11 cellular contexts compared by ENCODE assay signal in genomic region chr1:154453577-154454352, GRCh38. TPM values are rescaled to one million over a fixed set of nuclear protein-coding genes. Genes with fewer than 3 reads are reported as not detected.
A peak's percentile ranks its signal among the peaks of the same experiment; 100 is the strongest.
DNase-seq lines count a peak whose midpoint lies in the region; ATAC-seq and TF ChIP-seq lines count a peak whose summit lies in the region.
"Had no signal": no experiment of that assay in that cellular context is flagged by ENCODE, and none has a peak within 500 bp of the region (broad histone marks: within the 10 kb centered on the region; RNA-seq: fewer than 3 reads in every experiment).

No MANE protein-coding gene starts in this region.

- TF ChIP-seq EP300 in gastroesophageal sphincter (IDR thresholded peaks at IDR 0.05) (no peak), upper lobe of left lung (IDR thresholded peaks at IDR 0.05) (no peak)

- H3K36me3 ChIP-seq in gastroesophageal sphincter (peaks cover 0 to 100% of the 10 kb centered on the region in 2 donors), upper lobe of left lung (peaks cover 6 to 45% (median 39%) of the 10 kb centered on the region in 4 donors), testis (ENCODE audit: low read depth, missing control alignments) (no peaks in the 10 kb centered on the region), Peyer's patch (peaks cover 0 to 82% (median 0%) of the 10 kb centered on the region in 3 donors)

- no peak overlapping the region for H3K27ac Mint-ChIP-seq in activated CD8-positive, alpha-beta T cell treated with anti-CD3 and anti-CD28 coated beads, Interleukin-2, amount 10 ng/mL, durations not matched to agents 7 days and 5 days
- H3K27ac Mint-ChIP-seq in activated CD8-positive, alpha-beta T cell treated with anti-CD3 and anti-CD28 coated beads for 36 hours, result no peak overlapping the region
- peak overlapping the region; percentile 92 for H3K27ac Mint-ChIP-seq in T-helper 17 cell

- H3K4me3 ChIP-seq in gastroesophageal sphincter (no peak overlapping the region), upper lobe of left lung (no peak overlapping the region), testis (no peak overlapping the region), Peyer's patch (no peak overlapping the region)

- H3K27ac ChIP-seq in gastroesophageal sphincter (peak overlapping the region in 3 of 4 donors; percentile 55 to 63 (median 57)), upper lobe of left lung (peak overlapping the region; percentile 3 to 74 (median 48)), testis (no peak overlapping the region), Peyer's patch (peak overlapping the region in 1 of 4 donors; percentile 30)
- H3K27ac ChIP-seq: parathyroid adenoma had no signal

- POLR2A ChIA-PET in activated CD8-positive, alpha-beta T cell treated with anti-CD3 and anti-CD28 coated beads, Interleukin-2, amount 10 ng/mL, durations not matched to agents 7 days and 5 days (lab: Charles Lee), result interaction anchor here (0.6 kb wide), 1 partner anchor 44 kb away, joined by 3 read pairs; no protein-coding TSS in a partner anchor
- POLR2A ChIA-PET in activated CD8-positive, alpha-beta T cell treated with anti-CD3 and anti-CD28 coated beads for 36 hours (lab: Charles Lee), result interaction anchor here (0.9 to 1.7 kb wide), 3 partner anchors 9 to 48 kb away, joined by 3 read pairs; no protein-coding TSS in a partner anchor

- no peaks in the 10 kb centered on the region for H3K9me3 Mint-ChIP-seq in activated CD8-positive, alpha-beta T cell treated with anti-CD3 and anti-CD28 coated beads, Interleukin-2, amount 10 ng/mL, durations not matched to agents 7 days and 5 days (ENCODE audit: insufficient read depth)
- H3K9me3 Mint-ChIP-seq in activated CD8-positive, alpha-beta T cell treated with anti-CD3 and anti-CD28 coated beads for 36 hours, result no peaks in the 10 kb centered on the region

- no peak for DNase-seq in activated CD8-positive, alpha-beta T cell treated with anti-CD3 and anti-CD28 coated beads, Interleukin-2, amount 10 ng/mL, durations not matched to agents 7 days and 5 days
- no peak for DNase-seq in activated CD8-positive, alpha-beta T cell treated with anti-CD3 and anti-CD28 coated beads for 36 hours
- DNase-seq in T-helper 17 cell, result no peak
- peak in 1 of 2 donors; percentile 61 for DNase-seq in upper lobe of left lung
- no peak for DNase-seq in testis
- DNase-seq in Peyer's patch, result no peak
- DNase-seq: activated CD8-positive, alpha-beta memory T cell treated with anti-CD3 and anti-CD28 coated beads, Interleukin-2, amount 50 U/mL, for 48 hours; OCI-M1 had no signal

- no peaks in the 10 kb centered on the region for H3K9me3 ChIP-seq in T-helper 17 cell (ENCODE audit: control insufficient read depth, low read length, poor library complexity, severe bottlenecking)
- no peaks in the 10 kb centered on the region for H3K9me3 ChIP-seq in gastroesophageal sphincter
- H3K9me3 ChIP-seq in upper lobe of left lung, result no peaks in the 10 kb centered on the region
- H3K9me3 ChIP-seq in testis, result no peaks in the 10 kb centered on the region
- H3K9me3 ChIP-seq in Peyer's patch, result no peaks in the 10 kb centered on the region

- intact Hi-C loops in activated CD8-positive, alpha-beta T cell treated with anti-CD3 and anti-CD28 coated beads for 36 hours (cut with micrococcal nuclease), result no loop called here
- intact Hi-C loops in testis (cut with DNase I; ENCODE audit: low total_unique reads), result no loop called here

- peaks cover 0 to 24% (median 11%) of the 10 kb centered on the region in 3 donors for H3K4me1 ChIP-seq in gastroesophageal sphincter
- peaks cover 9 to 24% (median 17%) of the 10 kb centered on the region in 4 donors for H3K4me1 ChIP-seq in upper lobe of left lung
- H3K4me1 ChIP-seq in testis, result no peaks in the 10 kb centered on the region
- H3K4me1 ChIP-seq in Peyer's patch, result no peaks in the 10 kb centered on the region
- H3K4me1 ChIP-seq: parathyroid adenoma had no signal

- H3K27me3 Mint-ChIP-seq in activated CD8-positive, alpha-beta T cell treated with anti-CD3 and anti-CD28 coated beads, Interleukin-2, amount 10 ng/mL, durations not matched to agents 7 days and 5 days (ENCODE audit: low read depth), result peaks cover 29% of the 10 kb centered on the region
- H3K27me3 Mint-ChIP-seq in activated CD8-positive, alpha-beta T cell treated with anti-CD3 and anti-CD28 coated beads for 36 hours, result peaks cover 3% of the 10 kb centered on the region
- H3K27me3 Mint-ChIP-seq in T-helper 17 cell, result no peaks in the 10 kb centered on the region

- TF ChIP-seq POLR2A in gastroesophageal sphincter (IDR thresholded peaks at IDR 0.05), result no peak
- no peak for TF ChIP-seq POLR2A in upper lobe of left lung (IDR thresholded peaks at IDR 0.05)
- no peak for TF ChIP-seq POLR2A in testis (IDR thresholded peaks at IDR 0.05)
- no peak for TF ChIP-seq POLR2A in Peyer's patch (IDR thresholded peaks at IDR 0.05)

- peaks cover 16% of the 10 kb centered on the region for H3K4me1 Mint-ChIP-seq in activated CD8-positive, alpha-beta T cell treated with anti-CD3 and anti-CD28 coated beads, Interleukin-2, amount 10 ng/mL, durations not matched to agents 7 days and 5 days (ENCODE audit: low read depth)
- peaks cover 18% of the 10 kb centered on the region for H3K4me1 Mint-ChIP-seq in activated CD8-positive, alpha-beta T cell treated with anti-CD3 and anti-CD28 coated beads for 36 hours (ENCODE audit: low read depth)
- peaks cover 20% of the 10 kb centered on the region for H3K4me1 Mint-ChIP-seq in T-helper 17 cell

- no peaks in the 10 kb centered on the region for H3K36me3 Mint-ChIP-seq in activated CD8-positive, alpha-beta T cell treated with anti-CD3 and anti-CD28 coated beads, Interleukin-2, amount 10 ng/mL, durations not matched to agents 7 days and 5 days (ENCODE audit: low read depth)
- H3K36me3 Mint-ChIP-seq in activated CD8-positive, alpha-beta T cell treated with anti-CD3 and anti-CD28 coated beads for 36 hours (ENCODE audit: low read depth), result peaks cover 36% of the 10 kb centered on the region
- H3K36me3 Mint-ChIP-seq in T-helper 17 cell (ENCODE audit: low read depth), result peaks cover 22% of the 10 kb centered on the region

- H3K27me3 ChIP-seq in gastroesophageal sphincter, result no peaks in the 10 kb centered on the region
- no peaks in the 10 kb centered on the region for H3K27me3 ChIP-seq in upper lobe of left lung
- H3K27me3 ChIP-seq in testis, result no peaks in the 10 kb centered on the region
- H3K27me3 ChIP-seq in Peyer's patch, result no peaks in the 10 kb centered on the region

- TF ChIP-seq CTCF in activated CD8-positive, alpha-beta T cell treated with anti-CD3 and anti-CD28 coated beads for 36 hours (IDR thresholded peaks at IDR 0.05), result no peak
- TF ChIP-seq CTCF in gastroesophageal sphincter (IDR thresholded peaks at IDR 0.05) (no peak), upper lobe of left lung (IDR thresholded peaks at IDR 0.05) (no peak), testis (IDR thresholded peaks at IDR 0.05) (no peak), Peyer's patch (IDR thresholded peaks at IDR 0.05) (no peak)

- WGBS in gastroesophageal sphincter (ENCODE audit: low coverage in 1 of 2), 2 donors, result 35 to 58% methylated on average over 4 to 5 of the region's 5 CpGs
- 35 to 55% methylated on average over 5 of the region's 5 CpGs for WGBS in upper lobe of left lung, 2 donors
- 61 to 66% methylated on average over 5 of the region's 5 CpGs for WGBS in testis, 2 donors

- ATAC-seq in activated CD8-positive, alpha-beta T cell treated with anti-CD3 and anti-CD28 coated beads, Interleukin-2, amount 10 ng/mL, durations not matched to agents 7 days and 5 days, result peak; percentile 30
- ATAC-seq in activated CD8-positive, alpha-beta T cell treated with anti-CD3 and anti-CD28 coated beads for 36 hours, result no peak
- ATAC-seq in T-helper 17 cell, result no peak
- ATAC-seq in gastroesophageal sphincter, result peak; percentile 91
- ATAC-seq in upper lobe of left lung (ENCODE audit: low FRiP score in 2 of 2), result peak in 1 of 2 donors; percentile 76
- ATAC-seq in HG03280 (IDR thresholded peaks at IDR 0.05; ENCODE audit: unreplicated experiment), result no peak

- CTCF ChIA-PET in activated CD8-positive, alpha-beta T cell treated with anti-CD3 and anti-CD28 coated beads, Interleukin-2, amount 10 ng/mL, durations not matched to agents 7 days and 5 days (lab: Charles Lee), result interaction anchor here (1.0 to 2.4 kb wide), 4 partner anchors 9 to 93 kb away, joined by 3 to 8 read pairs (median 4); no protein-coding TSS in a partner anchor
- CTCF ChIA-PET in activated CD8-positive, alpha-beta T cell treated with anti-CD3 and anti-CD28 coated beads for 36 hours (lab: Charles Lee), result interaction anchor here (0.8 to 2.1 kb wide), 5 partner anchors 9 to 93 kb away, joined by 3 to 7 read pairs (median 6); no protein-coding TSS in a partner anchor

- no peak overlapping the region for H3K4me3 Mint-ChIP-seq in activated CD8-positive, alpha-beta T cell treated with anti-CD3 and anti-CD28 coated beads, Interleukin-2, amount 10 ng/mL, durations not matched to agents 7 days and 5 days
- no peak overlapping the region for H3K4me3 Mint-ChIP-seq in activated CD8-positive, alpha-beta T cell treated with anti-CD3 and anti-CD28 coated beads for 36 hours
- H3K4me3 Mint-ChIP-seq in T-helper 17 cell, result no peak overlapping the region

RNA-seq across cellular contexts. Expression of gene TDRD10, which starts 48.3 kb away (rescaled TPM):
- total RNA-seq in activated CD8-positive, alpha-beta T cell treated with anti-CD3 and anti-CD28 coated beads, Interleukin-2, amount 10 ng/mL, durations not matched to agents 7 days and 5 days, result not detected
- total RNA-seq in activated CD8-positive, alpha-beta T cell treated with anti-CD3 and anti-CD28 coated beads for 36 hours, result not detected
- total RNA-seq in T-helper 17 cell, result under 1 TPM in 1 of 2 donors, not detected in 1; 0.12 TPM
- 1 to 10 TPM; 1.4 to 3.3 (median 2.8) TPM for total RNA-seq in gastroesophageal sphincter
- 10 to 100 TPM in 4 of 6 donors, 1 to 10 TPM in 2; 6.2 to 47.1 (median 12.6) TPM for total RNA-seq in upper lobe of left lung
- total RNA-seq in testis, result 10 to 100 TPM; 50.9 to 60.3 TPM
- polyA plus RNA-seq in testis (ENCODE audit: insufficient read depth, low read depth, low replicate concordance), result 123 TPM
- total RNA-seq in Peyer's patch, result 1 to 10 TPM in 2 of 4 donors, under 1 TPM in 1, not detected in 1; 0.53 to 3.5 (median 1.6) TPM

RNA-seq across cellular contexts. Expression of gene SHE, which starts 48.4 kb away (rescaled TPM):
- not detected for total RNA-seq in activated CD8-positive, alpha-beta T cell treated with anti-CD3 and anti-CD28 coated beads, Interleukin-2, amount 10 ng/mL, durations not matched to agents 7 days and 5 days
- total RNA-seq in activated CD8-positive, alpha-beta T cell treated with anti-CD3 and anti-CD28 coated beads for 36 hours, result not detected
- total RNA-seq in T-helper 17 cell, result under 1 TPM in 1 of 2 donors, not detected in 1; 0.13 TPM
- 10 to 100 TPM in 3 of 4 donors, 1 to 10 TPM in 1; 7.2 to 13.9 (median 11.7) TPM for total RNA-seq in gastroesophageal sphincter
- total RNA-seq in upper lobe of left lung, result 10 to 100 TPM; 25.8 to 55.4 (median 29.5) TPM
- 10 to 100 TPM; 53.7 to 57.9 TPM for total RNA-seq in testis
- 50.9 TPM for polyA plus RNA-seq in testis (ENCODE audit: insufficient read depth, low read depth, low replicate concordance)
- 10 to 100 TPM in 1 of 4 donors, 1 to 10 TPM in 3; 1.6 to 19.8 (median 7.3) TPM for total RNA-seq in Peyer's patch

RNA-seq across cellular contexts. Expression of gene IL6R, which starts 48.6 kb away (rescaled TPM):
- total RNA-seq in activated CD8-positive, alpha-beta T cell treated with anti-CD3 and anti-CD28 coated beads, Interleukin-2, amount 10 ng/mL, durations not matched to agents 7 days and 5 days, result under 1 TPM; 0.16 to 0.53 TPM
- total RNA-seq in activated CD8-positive, alpha-beta T cell treated with anti-CD3 and anti-CD28 coated beads for 36 hours, result 1 to 10 TPM; 2.2 to 2.5 TPM
- 10 to 100 TPM; 72.8 to 79.0 TPM for total RNA-seq in T-helper 17 cell
- total RNA-seq in gastroesophageal sphincter, result 10 to 100 TPM; 44.7 to 59.4 (median 55.5) TPM
- 100 to 1,000 TPM in 3 of 6 donors, 10 to 100 TPM in 3; 59.6 to 126 (median 97.5) TPM for total RNA-seq in upper lobe of left lung
- total RNA-seq in testis, result 10 to 100 TPM; 25.0 to 29.7 TPM
- polyA plus RNA-seq in testis (ENCODE audit: insufficient read depth, low read depth, low replicate concordance), result 8.5 TPM
- 100 to 1,000 TPM in 2 of 4 donors, 10 to 100 TPM in 2; 56.1 to 140 (median 100) TPM for total RNA-seq in Peyer's patch

Comparison
In these comparisons a context has a peak if more than half of its experiments do, and no peak if none do; other contexts are left out.
1. ATAC-seq: peak in activated CD8-positive, alpha-beta T cell treated with anti-CD3 and anti-CD28 coated beads, Interleukin-2, amount 10 ng/mL, durations not matched to agents 7 days and 5 days (single experiment) and gastroesophageal sphincter (single experiment); none in activated CD8-positive, alpha-beta T cell treated with anti-CD3 and anti-CD28 coated beads for 36 hours (single experiment), T-helper 17 cell (single experiment) and HG03280 (single experiment).
2. H3K27ac ChIP-seq: peak in gastroesophageal sphincter (3 of 4) and upper lobe of left lung (4 of 4); none in testis (0 of 2).
3. RNA of gene IL6R, which starts 48.6 kb away (total RNA-seq): 59.6 to 126 TPM in upper lobe of left lung, 56.1 to 140 TPM in Peyer's patch, 72.8 to 79.0 TPM in T-helper 17 cell, 44.7 to 59.4 TPM in gastroesophageal sphincter and 25.0 to 29.7 TPM in testis; 2.2 to 2.5 TPM in activated CD8-positive, alpha-beta T cell treated with anti-CD3 and anti-CD28 coated beads for 36 hours and 0.16 to 0.53 TPM in activated CD8-positive, alpha-beta T cell treated with anti-CD3 and anti-CD28 coated beads, Interleukin-2, amount 10 ng/mL, durations not matched to agents 7 days and 5 days; every median in the first group is over 4 times any median in the second.